Comparison of ENCODE assay signal across 19 cellular contexts in genomic region chr4:183257808-183258207, GRCh38.
A peak's percentile ranks its signal among the peaks of the same experiment; 100 is the strongest.
DNase-seq lines count a peak whose midpoint lies in the region; ATAC-seq and TF ChIP-seq lines count a peak whose summit lies in the region.
"Had no signal": no experiment of that assay in that cellular context is flagged by ENCODE, and none has a peak within 500 bp of the region (broad histone marks: within the 10 kb centered on the region; RNA-seq: fewer than 3 reads in every experiment).

No MANE protein-coding gene starts in this region.

- no peak overlapping the region for H2AFZ ChIP-seq in DND-41 (ENCODE audit: low read depth, low read length)

- H3K9me3 ChIP-seq in DND-41 (ENCODE audit: insufficient read depth, low read length, severe bottlenecking) = no peaks in the 10 kb centered on the region

- no peak overlapping the region for H3K4me3 ChIP-seq in DND-41 (ENCODE audit: low read depth in 1 of 2, low read length in 2 of 2)
- H3K4me3 ChIP-seq: SK-N-MC had no signal

- H3K9ac ChIP-seq in DND-41 (ENCODE audit: low read depth, low read length) = no peak overlapping the region
- H3K9ac ChIP-seq: KMS-11 had no signal

- no peaks in the 10 kb centered on the region for H3K36me3 ChIP-seq in DND-41 (ENCODE audit: insufficient read depth, low read length)

- TF ChIP-seq CTCF in DND-41 (IDR thresholded peaks at IDR 0.05; ENCODE audit: borderline replicate concordance, extremely low read depth, low read length, poor library complexity, severe bottlenecking) = peak; percentile 20

- ATAC-seq in DND-41 (ENCODE audit: insufficient read depth, low read depth) (no peak), GM18858 (IDR thresholded peaks at IDR 0.05; ENCODE audit: unreplicated experiment) (no peak)

- DNase-seq in DMS53 (lab: John Stamatoyannopoulos, UW) = peak; percentile 10
- no peak for DNase-seq in DMS53 treated with DMSO at 0.1 percent for 48 hours (lab: John Stamatoyannopoulos, UW; ENCODE audit: unreplicated experiment)
- no peak for DNase-seq in DND-41
- peak; percentile 20 for DNase-seq in SK-N-DZ (ENCODE audit: low spot score)
- peak; percentile 38 for DNase-seq in iPS-NIHi7 (ENCODE audit: extremely low spot score)
- no peak for DNase-seq in H4 (ENCODE audit: low spot score)
- no peak for DNase-seq in T-helper 2 cell
- DNase-seq: AML-193; NCI-H1436; NCI-H2081; NCI-H2227 treated with DMSO at 0.1 percent for 48 hours; NCI-H524 treated with DMSO at 0.1 percent for 48 hours; NK-92 treated with Interleukin-12 subunit alpha and Interleukin-12 subunit beta, amount 100 ng/mL, for 24 hours; Right ventricle myocardium superior had no signal

- no peak overlapping the region for H3K4me2 ChIP-seq in DND-41 (ENCODE audit: insufficient read depth, low read length)
- H3K4me2 ChIP-seq: KMS-11 had no signal

- no peaks in the 10 kb centered on the region for H3K4me1 ChIP-seq in DND-41 (ENCODE audit: insufficient read depth, low read length)

- no peak overlapping the region for H3K27ac ChIP-seq in DND-41 (ENCODE audit: low read length)
- H3K27ac ChIP-seq: 22Rv1, C4-2B, KMS-11, SK-N-MC had no signal

- H4K20me1 ChIP-seq in DND-41 (ENCODE audit: insufficient read depth, low read length) = no peaks in the 10 kb centered on the region

- H3K79me2 ChIP-seq in DND-41 (ENCODE audit: insufficient read depth, low read length) = no peaks in the 10 kb centered on the region

- H3K27me3 ChIP-seq in DND-41 (ENCODE audit: insufficient read depth, low read length, poor library complexity) = peaks cover 8% of the 10 kb centered on the region

Comparison
In these comparisons a context has a peak if more than half of its experiments do, and no peak if none do; other contexts are left out.
1. DNase-seq: peak in DMS53 (single experiment), SK-N-DZ (single experiment) and iPS-NIHi7 (single experiment); none in DMS53 treated with DMSO at 0.1 percent for 48 hours (single experiment), DND-41 (single experiment), H4 (single experiment) and T-helper 2 cell (0 of 5).